20 cellular contexts compared by ENCODE assay signal in the genomic region with DNA sequence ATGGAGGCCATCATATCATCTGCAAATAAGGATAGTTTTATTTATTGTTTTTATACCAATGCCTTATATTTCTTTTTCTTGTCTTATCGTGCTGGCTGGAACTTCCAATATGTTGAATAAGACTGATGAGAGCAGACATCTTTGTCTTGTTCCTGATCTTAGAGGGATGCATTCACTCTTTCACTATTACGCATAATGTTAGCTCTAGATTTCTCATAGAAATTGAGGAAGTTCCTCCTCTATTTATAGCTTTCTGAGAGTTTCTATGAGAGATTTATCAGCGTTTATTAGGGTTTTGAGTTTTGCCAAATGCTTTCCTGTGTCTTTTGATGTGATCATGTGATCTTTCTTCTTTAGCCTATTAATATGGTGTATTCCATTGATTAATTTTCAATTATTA. TPM values are rescaled to one million over a fixed set of nuclear protein-coding genes. Genes with fewer than 3 reads are reported as not detected.
DNase-seq lines count a peak whose midpoint lies in the region; ATAC-seq, FAIRE-seq and TF ChIP-seq lines count a peak whose summit lies in the region.
"Had no signal": no experiment of that assay in that cellular context is flagged by ENCODE, and none has a peak within 500 bp of the region (broad histone marks: within the 10 kb centered on the region; RNA-seq: fewer than 3 reads in every experiment).

No MANE protein-coding gene starts in this region.

- no peak for TF ChIP-seq EP300 in GM12878 (IDR thresholded peaks at IDR 0.05; ENCODE audit: borderline replicate concordance in 1 of 2, control insufficient read depth in 1 of 2, low read depth in 2 of 2, low read length in 2 of 2)

- CTCF ChIA-PET in GM12878 (lab: Yijun Ruan, JAX) = no interaction called here

- peak; percentile 84 for ATAC-seq in GM18502 (IDR thresholded peaks at IDR 0.05; ENCODE audit: poor library complexity, unreplicated experiment)
- peak; percentile 76 for ATAC-seq in GM19351 (IDR thresholded peaks at IDR 0.05; ENCODE audit: unreplicated experiment)
- ATAC-seq in GM12878 = no peak

- no peak overlapping the region for H3K27ac ChIP-seq in GM12878 (ENCODE audit: control insufficient read depth, insufficient read depth)
- H3K27ac ChIP-seq: BLaER1 treated with 17β-estradiol and CSF1 and Interleukin-3, amounts not matched to agents 10 nM and 100 nM had no signal

- no peak for FAIRE-seq in GM12878 (lab: Jason Lieb, UNC)

- POLR2A ChIA-PET in GM12878 (lab: Charles Lee) = no interaction called here

- 30% methylated on average over 3 of the region's 3 CpGs for WGBS in GM12878 (ENCODE audit: insufficient coverage, insufficient replicate concordance, low lambda C conversion rate, missing lambda C conversion rate)

- TF ChIP-seq CTCF in GM12878 (IDR thresholded peaks at IDR 0.05 in 2 of 3, conservative IDR thresholded peaks at IDR 0.05 in 1 of 3; ENCODE audit: control insufficient read depth in 2 of 3, extremely low read depth in 1 of 3, insufficient read depth in 1 of 3, low read depth in 3 of 3, low read length in 3 of 3) = no peak
- no peak for TF ChIP-seq CTCF in GM13977 (IDR thresholded peaks at IDR 0.05; ENCODE audit: extremely low read depth, insufficient read depth, missing control alignments)

- no peaks in the 10 kb centered on the region for H3K27me3 ChIP-seq in GM12878 (replicated peaks in 1 of 2; ENCODE audit: control insufficient read depth in 2 of 2, insufficient read depth in 2 of 2, low read length in 1 of 2)
- H3K27me3 ChIP-seq: BLaER1 treated with 17β-estradiol and CSF1 and Interleukin-3, amounts not matched to agents 10 nM and 100 nM had no signal

- H4K20me1 ChIP-seq in GM12878 (ENCODE audit: control insufficient read depth, insufficient read depth) = no peaks in the 10 kb centered on the region
- H4K20me1 ChIP-seq: BLaER1 treated with 17β-estradiol and CSF1 and Interleukin-3, amounts not matched to agents 10 nM and 100 nM had no signal

- no peak overlapping the region for H3K4me2 ChIP-seq in GM12878 (ENCODE audit: control insufficient read depth, insufficient read depth)
- H3K4me2 ChIP-seq: SK-N-SH had no signal

- SMC1A ChIA-PET in GM12878 (lab: Charles Lee; ENCODE audit: uncharacterized antibody, unreplicated experiment) = no interaction called here

- no peak for TF ChIP-seq POLR2A in GM12878 (IDR thresholded peaks at IDR 0.05; ENCODE audit: low read depth, low read length)

- no TSS peak for BruUV-seq in GM12878 (replicated peaks; lab: Mats Ljungman, UMichigan)

- H3K9ac ChIP-seq in GM12878 (ENCODE audit: control insufficient read depth, insufficient read depth, low read length) = no peak overlapping the region
- H3K9ac ChIP-seq: BLaER1 treated with 17β-estradiol and CSF1 and Interleukin-3, amounts not matched to agents 10 nM and 100 nM; SK-N-SH had no signal

- H3K9me3 ChIP-seq in GM12878 (replicated peaks; ENCODE audit: control insufficient read depth, insufficient read depth, low read length) = peaks cover 3% of the 10 kb centered on the region; the same call in 1 of the 3 replicates

- TF ChIP-seq RAD21 in GM12878 (IDR thresholded peaks at IDR 0.05; ENCODE audit: insufficient read depth, low read depth, low read length) = no peak

- H3K4me3 ChIP-seq in GM12878 = no peak overlapping the region
- H3K4me3 ChIP-seq: BLaER1 treated with 17β-estradiol and CSF1 and Interleukin-3, amounts not matched to agents 10 nM and 100 nM had no signal

- intact Hi-C loops in GM12878 (cut with micrococcal nuclease; ENCODE audit: unreplicated experiment) = no loop called here

- in situ Hi-C loops in GM12878 (cut with MboI) (no loop called here), GM13977 (cut with MboI; ENCODE audit: low pct_unique_long_range_greater_than_20kb, low sequenced_read_pairs, unreplicated experiment) (no loop called here)

- no peaks in the 10 kb centered on the region for H3K79me2 ChIP-seq in GM12878 (ENCODE audit: control insufficient read depth, insufficient read depth, low read length)

- RAD21 ChIA-PET in GM12878 (lab: Charles Lee; ENCODE audit: unreplicated experiment) = no interaction called here

- no peaks in the 10 kb centered on the region for H3K36me3 ChIP-seq in GM12878 (ENCODE audit: control insufficient read depth in 2 of 2, insufficient read depth in 2 of 2, low read length in 1 of 2)
- H3K36me3 ChIP-seq: BLaER1 treated with 17β-estradiol and CSF1 and Interleukin-3, amounts not matched to agents 10 nM and 100 nM had no signal

- H3K4me1 ChIP-seq in GM12878 (ENCODE audit: control insufficient read depth, insufficient read depth, low read length) = no peaks in the 10 kb centered on the region

- DNase-seq in MV-4-11 (lab: John Stamatoyannopoulos, UW) (peak; percentile 74), GM12878 (ENCODE audit: low read depth, low spot score) (no peak), NCI-H526 treated with DMSO at 0.1 percent for 48 hours (lab: John Stamatoyannopoulos, UW) (no peak), RPMI8226 (no peak), GM13977 (ENCODE audit: low spot score) (no peak)
- DNase-seq in activated CD4-positive, alpha-beta T cell treated with anti-CD3 and anti-CD28 coated beads, Interleukin-2, amount 50 U/mL, for 48 hours = no peak
- DNase-seq: CD8-positive, alpha-beta memory T cell; DMS53; H7; KG1; NCI-H1092 treated with DMSO at 0.1 percent for 48 hours; NCI-H2081 treated with DMSO at 0.1 percent for 48 hours; NCI-H446 treated with DMSO at 0.1 percent for 48 hours; SHP77 treated with DMSO at 0.1 percent for 48 hours; SK-N-SH; T-helper 1 cell; T-helper 9 cell had no signal

- H2AFZ ChIP-seq in GM12878 (ENCODE audit: control insufficient read depth, low read depth, low read length) = no peak overlapping the region

TF ChIP-seq in GM12878, 131 proteins besides CTCF, POLR2A, EP300 and RAD21:
- no peak for TF ChIP-seq SIN3A (IDR thresholded peaks at IDR 0.05; ENCODE audit: low read depth, low read length)
- TF ChIP-seq CBX5 (IDR thresholded peaks at IDR 0.05; ENCODE audit: low read depth) = 0 out of 2 replicates have a peak, but pooled peaks have one; percentile 42
TF ChIP-seq in GM12878: peak in this region for 1.

RNA-seq across cellular contexts. Expression of a gene that starts 49.3 kb away (rescaled TPM):
- 0.56 and 0.67 TPM in 2 replicates for total RNA-seq in GM12878 (2013; cell fraction: nucleolus; rRNA removed)
- total RNA-seq in GM12878 (2014; rRNA removed) = not detected in 2 replicates
- 0.05 TPM in 1 of 2 replicates, not detected in the other for total RNA-seq in GM12878 (2014; rRNA removed; fragmentation: Illumina TruSeq; extraction: Trizol)
- total RNA-seq in GM12878 (2021) = not detected in 2 replicates
- polyA plus RNA-seq in GM12878 (2011; ENCODE audit: low read depth) = not detected
- polyA plus RNA-seq in GM12878 (2011; rRNA removed) = 0.05 and 0.06 TPM in 2 replicates
- 0.03 and 0.05 TPM in 2 replicates for polyA plus RNA-seq in GM12878 (2011; cell fraction: cytosol; rRNA removed)
- polyA plus RNA-seq in GM12878 (2011; cell fraction: nucleus; rRNA removed) = 0.36 and 0.41 TPM in 2 replicates
- polyA plus RNA-seq in GM12878 (2012) = 0.06 and 0.08 TPM in 2 replicates
- not detected in 2 replicates for polyA plus RNA-seq in GM12878 (2014; fragmentation: Illumina TruSeq; extraction: Trizol)
- polyA plus RNA-seq in GM12878 (2014; fragmentation: Nextera tagmentation; extraction: Ambion mirVana) = not detected
- 0.22 TPM in 1 of 2 replicates, not detected in the other for polyA plus RNA-seq in GM12878 (2014; rRNA removed)
- polyA plus RNA-seq in GM12878 (2016; fragmentation: Nextera tagmentation; extraction: Ambion mirVana) = not detected
- polyA minus RNA-seq in GM12878 (2011; rRNA and poly(A)+ RNA removed) = 0.15 TPM in 2 replicates
- not detected in 2 replicates for polyA minus RNA-seq in GM12878 (2011; cell fraction: cytosol; rRNA and poly(A)+ RNA removed)
- polyA minus RNA-seq in GM12878 (2011; cell fraction: nucleus; rRNA and poly(A)+ RNA removed) = 0.24 and 0.38 TPM in 2 replicates
- total RNA-seq: CD8-positive, alpha-beta memory T cell had no signal
- polyA plus RNA-seq: CD8-positive, alpha-beta memory T cell; SK-N-SH had no signal
